ENCODE assay signal across 8 cellular contexts in the genomic region with DNA sequence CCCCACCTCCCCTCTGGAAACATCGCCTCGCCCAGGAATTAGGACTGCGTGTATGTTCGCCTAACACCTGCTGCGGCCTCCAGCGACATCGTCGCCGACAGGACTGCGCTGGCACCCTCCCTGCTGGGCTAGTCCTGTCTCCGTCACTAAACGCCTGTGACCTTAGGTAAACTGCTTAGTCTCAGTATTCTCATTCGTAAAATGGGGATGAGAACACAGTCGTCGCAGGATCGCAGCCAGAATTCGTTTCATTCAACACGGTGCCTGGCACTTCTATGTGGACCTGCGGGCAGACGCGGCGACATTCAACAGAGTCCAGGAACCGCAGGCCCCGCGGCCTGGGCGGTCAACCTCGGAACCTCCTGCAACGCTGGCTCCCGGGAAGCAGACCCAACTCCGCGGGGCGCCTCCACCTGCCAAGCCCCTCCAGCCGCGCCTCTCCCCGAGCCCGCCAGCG. TPM values are rescaled to one million over a fixed set of nuclear protein-coding genes. Genes with fewer than 3 reads are reported as not detected.
A peak's percentile ranks its signal among the peaks of the same experiment; 100 is the strongest.
DNase-seq lines count a peak whose midpoint lies in the region; ATAC-seq and TF ChIP-seq lines count a peak whose summit lies in the region.

No MANE protein-coding gene starts in this region.

- no peaks in the 10 kb centered on the region for H3K36me3 ChIP-seq in ACC112 (ENCODE audit: insufficient read depth, low read length)
- no peaks in the 10 kb centered on the region for H3K36me3 ChIP-seq in thyroid gland

- TF ChIP-seq POLR2A in thyroid gland (IDR thresholded peaks at IDR 0.05): no peak

- H3K27me3 ChIP-seq in ACC112 (ENCODE audit: insufficient read depth, low read length) (no peaks in the 10 kb centered on the region), thyroid gland (no peaks in the 10 kb centered on the region)

- H3K4me1 ChIP-seq in ACC112 (ENCODE audit: control insufficient read depth, insufficient read depth, low read length, unreplicated experiment): no peaks in the 10 kb centered on the region
- peaks cover 5 to 7% of the 10 kb centered on the region in 2 donors for H3K4me1 ChIP-seq in thyroid gland

- H3K79me2 ChIP-seq in ACC112 (ENCODE audit: control insufficient read depth, insufficient read depth, low read length, unreplicated experiment): peaks cover 11% of the 10 kb centered on the region

- H3K4me3 ChIP-seq in ACC112 (ENCODE audit: low read depth, low read length) (peak overlapping the region; percentile 86), fibroblast of mammary gland (ENCODE audit: control insufficient read depth, low read depth, low read length) (peak overlapping the region; percentile 67), thyroid gland (replicated peaks in 1 of 3) (peak overlapping the region; percentile 65 to 96 (median 73))

- peaks cover 0 to 13% (median 11%) of the 10 kb centered on the region in 3 donors for H3K27me3 Mint-ChIP-seq in naive B cell

- no peaks in the 10 kb centered on the region for H3K36me3 Mint-ChIP-seq in naive B cell

- peak overlapping the region in 4 of 6 donors; percentile 43 to 92 (median 64) for H3K27ac Mint-ChIP-seq in naive B cell

- H3K4me3 Mint-ChIP-seq in naive B cell: peak overlapping the region; percentile 69 to 94 (median 90)

- peak overlapping the region; percentile 58 for H2AFZ ChIP-seq in ACC112 (ENCODE audit: low read length, unreplicated experiment)

- ATAC-seq in GM18907 (IDR thresholded peaks at IDR 0.05; ENCODE audit: unreplicated experiment) (peak; percentile 29), HG03432 (IDR thresholded peaks at IDR 0.05; ENCODE audit: unreplicated experiment) (peak; percentile 21), naive B cell (ENCODE audit: low read depth in 2 of 2) (peak; percentile 9 to 15), HG03139 (IDR thresholded peaks at IDR 0.05; ENCODE audit: unreplicated experiment) (no peak)

- peaks cover 12 to 18% (median 12%) of the 10 kb centered on the region in 3 donors for H3K4me1 Mint-ChIP-seq in naive B cell

- no peaks in the 10 kb centered on the region for H3K9me3 Mint-ChIP-seq in naive B cell

- no peak for TF ChIP-seq CTCF in fibroblast of mammary gland (conservative IDR thresholded peaks at IDR 0.05; ENCODE audit: control insufficient read depth, insufficient read depth, low read depth, low read length)
- TF ChIP-seq CTCF in thyroid gland (IDR thresholded peaks at IDR 0.05): no peak

- H3K27ac ChIP-seq in ACC112 (ENCODE audit: low read depth, low read length) (peak overlapping the region; percentile 72; the same call in 1 of the 2 replicates), thyroid gland (peak overlapping the region; percentile 62 to 90 (median 79))

- H3K9me3 ChIP-seq in thyroid gland: no peaks in the 10 kb centered on the region

- intact Hi-C loops in thyroid gland (cut with DNase I): no loop called here

- 4 to 8% methylated on average over 22 to 23 of the region's 37 CpGs for WGBS in thyroid gland, 2 donors

- DNase-seq in activated CD4-positive, alpha-beta T cell treated with anti-CD3 and anti-CD28 coated beads, Interleukin-2, amount 50 U/mL, for 4 hours: peak; percentile 4 to 7
- DNase-seq in fibroblast of mammary gland (ENCODE audit: low read depth) (peak; percentile 11), naive B cell (no peak), thyroid gland (peak; percentile 38 to 41)

RNA-seq across cellular contexts. Expression of a gene that starts 0.5 kb away (rescaled TPM):
- 10 to 100 TPM; 18.4 to 35.4 (median 25.8) TPM for polyA plus RNA-seq in naive B cell (ENCODE audit: low read depth in 6 of 6)
- total RNA-seq in thyroid gland: 10 to 100 TPM; 33.1 to 53.8 (median 46.7) TPM

RNA-seq across cellular contexts. Expression of a gene that starts 41.8 kb away (rescaled TPM):
- 10 to 100 TPM in 3 of 6 donors, 1 to 10 TPM in 3; 4.6 to 13.6 (median 10.0) TPM for polyA plus RNA-seq in naive B cell (ENCODE audit: low read depth in 6 of 6)
- 10 to 100 TPM; 30.2 to 59.5 (median 42.2) TPM for total RNA-seq in thyroid gland
